Comparison of ENCODE assay signal across 1 cellular context in genomic region chr9:81683704-81684103, GRCh38.
TF ChIP-seq lines count a peak whose summit lies in the region.

No MANE protein-coding gene starts in this region.

TF ChIP-seq in SK-N-SH treated with all-trans-retinoic acid at 6 μM for 48 hours, 23 proteins besides CTCF, POLR2A, EP300 and RAD21 (continued from another document):
- TF ChIP-seq ISL1 (CRISPR knock-in tag; IDR thresholded peaks at IDR 0.05) (no peak), GLIS3 (CRISPR knock-in tag; IDR thresholded peaks at IDR 0.05) (no peak), ARNTL (CRISPR knock-in tag; IDR thresholded peaks at IDR 0.05; ENCODE audit: borderline replicate concordance, low read depth) (no peak), CSDC2 (CRISPR knock-in tag; IDR thresholded peaks at IDR 0.05) (no peak), OSR1 (CRISPR knock-in tag; IDR thresholded peaks at IDR 0.05) (no peak), CREB5 (CRISPR knock-in tag; IDR thresholded peaks at IDR 0.05; ENCODE audit: low read depth) (no peak), CSRNP3 (CRISPR knock-in tag; IDR thresholded peaks at IDR 0.05) (no peak)
